ENCODE assay signal across 20 cellular contexts in genomic region chr6:163892814-163893561, GRCh38.
DNase-seq lines count a peak whose midpoint lies in the region; ATAC-seq, FAIRE-seq and TF ChIP-seq lines count a peak whose summit lies in the region.
"Had no signal": no experiment of that assay in that cellular context is flagged by ENCODE, and none has a peak within 500 bp of the region (broad histone marks: within the 10 kb centered on the region; RNA-seq: fewer than 3 reads in every experiment).

No MANE protein-coding gene starts in this region.

- H3K79me2 ChIP-seq in K562 (ENCODE audit: control insufficient read depth, insufficient read depth, low read length) (no peaks in the 10 kb centered on the region), mammary epithelial cell (ENCODE audit: insufficient read depth, low read length) (no peaks in the 10 kb centered on the region)

- no peak overlapping the region for H3K9ac ChIP-seq in K562 (ENCODE audit: insufficient read depth in 1 of 2, low read depth in 2 of 2, low read length in 2 of 2)
- H3K9ac ChIP-seq in mammary epithelial cell (ENCODE audit: insufficient read depth, low read length): no peak overlapping the region
- H3K9ac ChIP-seq: KMS-11 had no signal

- peak; percentile 52 for DNase-seq in D341Med (ENCODE audit: low spot score)
- DNase-seq in NCI-H524 (lab: John Stamatoyannopoulos, UW): peak; percentile 91 to 98
- no peak for DNase-seq in K562 (ENCODE audit: extremely low read depth in 1 of 4, low spot score in 3 of 4)
- peak; percentile 33 for DNase-seq in myocyte (ENCODE audit: low read depth)
- DNase-seq in head of caudate nucleus: no peak
- DNase-seq in mammary epithelial cell: no peak
- no peak for DNase-seq in GM03348 (ENCODE audit: low spot score)
- DNase-seq: DMS79; H7; NCI-H1417; NCI-H1694 treated with DMSO at 0.1 percent for 48 hours; NCI-H2081 treated with DMSO at 0.1 percent for 48 hours; NCI-H446; NK-92 treated with Interleukin-12 subunit alpha and Interleukin-12 subunit beta, amount 100 ng/mL, for 24 hours had no signal

- intact Hi-C loops in K562 (cut with micrococcal nuclease): no loop called here
- intact Hi-C loops in head of caudate nucleus (cut with DNase I): no loop called here
- intact Hi-C loops in mammary epithelial cell (cut with micrococcal nuclease): no loop called here

- TF ChIP-seq EP300 in K562 (IDR thresholded peaks at IDR 0.05; ENCODE audit: low read length): no peak

- H3K36me3 ChIP-seq in K562 (ENCODE audit: control insufficient read depth, insufficient read depth, low read length) (no peaks in the 10 kb centered on the region), mammary epithelial cell (ENCODE audit: insufficient read depth, low read length) (no peaks in the 10 kb centered on the region)
- H3K36me3 ChIP-seq: SJSA1 had no signal

- dilution Hi-C loops in mammary epithelial cell (cut with HindIII; ENCODE audit: low sequenced_read_pairs): no loop called here

- TF ChIP-seq CTCF in K562 (IDR thresholded peaks at IDR 0.05 in 2 of 3, conservative IDR thresholded peaks at IDR 0.05 in 1 of 3; ENCODE audit: insufficient read depth in 2 of 3, low read depth in 1 of 3, low read length in 3 of 3) (no peak), mammary epithelial cell (conservative IDR thresholded peaks at IDR 0.05 in 1 of 2, IDR thresholded peaks at IDR 0.05 in 1 of 2; ENCODE audit: extremely low read depth in 1 of 2, insufficient read depth in 1 of 2, low read depth in 1 of 2, low read length in 2 of 2) (no peak)

- in situ Hi-C loops in K562 (cut with MboI) (no loop called here), mammary epithelial cell (cut with MboI; ENCODE audit: low sequenced_read_pairs in 2 of 2) (no loop called here)

- H4K20me1 ChIP-seq in K562 (replicated peaks; ENCODE audit: control insufficient read depth, insufficient read depth, low read length) (no peaks in the 10 kb centered on the region), mammary epithelial cell (ENCODE audit: insufficient read depth, low read length) (no peaks in the 10 kb centered on the region)

- CTCF ChIA-PET in K562 (lab: Yijun Ruan, JAX; ENCODE audit: low intra/inter-chr PET ratio) (no interaction called here), mammary epithelial cell (lab: Charles Lee; ENCODE audit: low non-redundant PET) (no interaction called here)

- no TSS peak for BruUV-seq in K562 (replicated peaks; lab: Mats Ljungman, UMichigan)
- BruUV-seq in mammary epithelial cell (replicated peaks; lab: Mats Ljungman, UMichigan): no TSS peak

- H3K27me3 ChIP-seq in K562 (ENCODE audit: control insufficient read depth in 2 of 2, insufficient read depth in 2 of 2, low read length in 2 of 2): peaks cover 9 to 12% of the 10 kb centered on the region in 2 experiments
- H3K27me3 ChIP-seq in mammary epithelial cell (ENCODE audit: insufficient read depth, low read length): no peaks in the 10 kb centered on the region
- H3K27me3 ChIP-seq: SJSA1 had no signal

- TF ChIP-seq POLR2A in K562 (conservative IDR thresholded peaks at IDR 0.05): no peak

- H3K9me3 ChIP-seq in K562 (replicated peaks; ENCODE audit: control insufficient read depth, insufficient read depth, low read depth, low read length) (no peaks in the 10 kb centered on the region), mammary epithelial cell (replicated peaks; ENCODE audit: insufficient read depth, low read length) (peaks cover 6% of the 10 kb centered on the region)
- H3K9me3 ChIP-seq: SJSA1 had no signal

- no peaks in the 10 kb centered on the region for H3K4me1 ChIP-seq in K562 (replicated peaks in 1 of 2; ENCODE audit: control insufficient read depth in 2 of 2, insufficient read depth in 2 of 2, low read length in 2 of 2)
- no peaks in the 10 kb centered on the region for H3K4me1 ChIP-seq in mammary epithelial cell (ENCODE audit: insufficient read depth, low read length)
- H3K4me1 ChIP-seq: SJSA1 had no signal

- POLR2A ChIA-PET in K562 (lab: Yijun Ruan, JAX): no interaction called here

- FAIRE-seq in K562 (lab: Jason Lieb, UNC): no peak
- FAIRE-seq: A204.1, D721Med had no signal

- no peak for TF ChIP-seq RAD21 in K562 (CRISPR knock-in tag; conservative IDR thresholded peaks at IDR 0.05 in 1 of 2, IDR thresholded peaks at IDR 0.05 in 1 of 2)

- H3K4me2 ChIP-seq in K562 (ENCODE audit: insufficient read depth, low read length) (no peak overlapping the region), mammary epithelial cell (ENCODE audit: insufficient read depth, low read depth, low read length) (no peak overlapping the region)
- H3K4me2 ChIP-seq: KMS-11 had no signal

- no peaks in the 10 kb centered on the region for H3K9me1 ChIP-seq in K562 (ENCODE audit: control insufficient read depth, insufficient read depth, low read length)

- peak; percentile 57 for ATAC-seq in K562
- ATAC-seq in HG03439 (IDR thresholded peaks at IDR 0.05; ENCODE audit: unreplicated experiment): no peak
- ATAC-seq: Panc1 had no signal

- H2AFZ ChIP-seq in K562 (ENCODE audit: low read depth, low read length) (no peak overlapping the region), mammary epithelial cell (ENCODE audit: low read depth, low read length) (no peak overlapping the region)

- H3K27ac ChIP-seq in K562 (ENCODE audit: extremely low read depth, low read depth, low read length) (no peak overlapping the region), mammary epithelial cell (ENCODE audit: insufficient read depth, low read depth, low read length) (no peak overlapping the region)
- H3K27ac ChIP-seq: KMS-11, SJSA1 had no signal

- H3K4me3 ChIP-seq in K562 (no peak overlapping the region), mammary epithelial cell (replicated peaks in 1 of 3; ENCODE audit: insufficient read depth in 1 of 3, low read depth in 2 of 3, low read length in 3 of 3) (no peak overlapping the region)
- H3K4me3 ChIP-seq: SJSA1 had no signal

- 2% methylated on average over 12 of the region's 12 CpGs for WGBS in K562 (ENCODE audit: insufficient coverage, low coverage, missing lambda C conversion rate)
- 72% methylated on average over 11 of the region's 12 CpGs for WGBS in mammary epithelial cell (ENCODE audit: low coverage, missing lambda C conversion rate)

TF ChIP-seq in K562, 482 proteins besides CTCF, POLR2A, EP300 and RAD21:
- TF ChIP-seq RBM25 (IDR thresholded peaks at IDR 0.05; ENCODE audit: low read depth, low read length, severe bottlenecking): peak; percentile 70
- TF ChIP-seq, protein P1, sequence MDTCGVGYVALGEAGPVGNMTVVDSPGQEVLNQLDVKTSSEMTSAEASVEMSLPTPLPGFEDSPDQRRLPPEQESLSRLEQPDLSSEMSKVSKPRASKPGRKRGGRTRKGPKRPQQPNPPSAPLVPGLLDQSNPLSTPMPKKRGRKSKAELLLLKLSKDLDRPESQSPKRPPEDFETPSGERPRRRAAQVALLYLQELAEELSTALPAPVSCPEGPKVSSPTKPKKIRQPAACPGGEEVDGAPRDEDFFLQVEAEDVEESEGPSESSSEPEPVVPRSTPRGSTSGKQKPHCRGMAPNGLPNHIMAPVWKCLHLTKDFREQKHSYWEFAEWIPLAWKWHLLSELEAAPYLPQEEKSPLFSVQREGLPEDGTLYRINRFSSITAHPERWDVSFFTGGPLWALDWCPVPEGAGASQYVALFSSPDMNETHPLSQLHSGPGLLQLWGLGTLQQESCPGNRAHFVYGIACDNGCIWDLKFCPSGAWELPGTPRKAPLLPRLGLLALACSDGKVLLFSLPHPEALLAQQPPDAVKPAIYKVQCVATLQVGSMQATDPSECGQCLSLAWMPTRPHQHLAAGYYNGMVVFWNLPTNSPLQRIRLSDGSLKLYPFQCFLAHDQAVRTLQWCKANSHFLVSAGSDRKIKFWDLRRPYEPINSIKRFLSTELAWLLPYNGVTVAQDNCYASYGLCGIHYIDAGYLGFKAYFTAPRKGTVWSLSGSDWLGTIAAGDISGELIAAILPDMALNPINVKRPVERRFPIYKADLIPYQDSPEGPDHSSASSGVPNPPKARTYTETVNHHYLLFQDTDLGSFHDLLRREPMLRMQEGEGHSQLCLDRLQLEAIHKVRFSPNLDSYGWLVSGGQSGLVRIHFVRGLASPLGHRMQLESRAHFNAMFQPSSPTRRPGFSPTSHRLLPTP (IDR thresholded peaks at IDR 0.05; ENCODE audit: borderline replicate concordance, extremely low read depth, insufficient read length): no peak
TF ChIP-seq in K562: peak in this region for 1.

Comparison
In these comparisons a context has a peak if more than half of its experiments do, and no peak if none do; other contexts are left out.
1. DNase-seq: peak in D341Med (single experiment), NCI-H524 (2 of 2) and myocyte (single experiment); none in K562 (0 of 4), head of caudate nucleus (0 of 42), mammary epithelial cell (single experiment) and GM03348 (single experiment).